ENCODE assay signal across 7 cellular contexts in the genomic region with DNA sequence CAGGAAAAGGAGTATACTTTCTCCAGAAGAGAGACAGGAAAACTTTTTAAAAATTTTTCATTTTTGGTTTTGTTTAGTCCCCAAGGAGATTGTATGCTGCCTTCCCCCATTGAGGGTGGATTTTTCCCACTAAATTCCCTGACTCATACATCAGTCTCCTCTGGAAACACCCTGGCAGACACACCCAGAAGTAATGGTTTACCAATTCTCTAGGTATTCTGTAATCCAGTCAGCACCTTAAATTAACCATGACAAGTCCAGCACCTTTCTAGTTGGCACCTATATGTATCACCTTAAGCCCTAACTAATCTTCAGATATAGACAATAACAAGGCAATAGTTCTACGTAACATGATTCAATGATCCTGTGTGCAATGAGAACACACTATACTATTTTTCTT.
DNase-seq lines count a peak whose midpoint lies in the region; ATAC-seq, FAIRE-seq and TF ChIP-seq lines count a peak whose summit lies in the region.
"Not testable (repeated sequence)": the region's sequence is repeated elsewhere in the genome, so short reads cannot be mapped to it uniquely, and the experiment has no call there.

No MANE protein-coding gene starts in this region.

- not testable (repeated sequence) for H3K9me3 ChIP-seq in RWPE2 (ENCODE audit: severe bottlenecking); astrocyte (ENCODE audit: insufficient read depth, low read depth, low read length); mucosa of descending colon

- not testable (repeated sequence) for H3K27me3 Mint-ChIP-seq in astrocyte (ENCODE audit: low read depth, unreplicated experiment)

- peak; percentile 9 for FAIRE-seq in astrocyte (lab: Jason Lieb, UNC)
- not testable (repeated sequence) for FAIRE-seq in bronchial epithelial cell (lab: Jason Lieb, UNC)

- not testable (repeated sequence) for H3K9me3 Mint-ChIP-seq in astrocyte (ENCODE audit: unreplicated experiment)

- H4K20me1 ChIP-seq in astrocyte (ENCODE audit: insufficient read depth, low read length): not testable (repeated sequence)

- H3K36me3 Mint-ChIP-seq in astrocyte (ENCODE audit: low read depth, unreplicated experiment): not testable (repeated sequence)

- not testable (repeated sequence) for H3K36me3 ChIP-seq in RWPE2 (ENCODE audit: low read depth); astrocyte (ENCODE audit: insufficient read depth, low read length); bronchial epithelial cell (ENCODE audit: control insufficient read depth, insufficient read depth, low read length); mucosa of descending colon (ENCODE audit: low read depth)

- ATAC-seq in RWPE2 (ENCODE audit: low read depth) (peak; percentile 41; the same call in 2 of the 3 replicates), esophagus mucosa (peak; percentile 73), left colon (peak; percentile 56), mucosa of descending colon (peak; percentile 56)

- not testable (repeated sequence) for H3K4me2 ChIP-seq in astrocyte (ENCODE audit: low read length)

- H3K4me1 Mint-ChIP-seq in astrocyte (ENCODE audit: low read depth, unreplicated experiment): not testable (repeated sequence)

- H3K79me2 ChIP-seq in astrocyte (ENCODE audit: insufficient read depth, low read length): not testable (repeated sequence)

- TF ChIP-seq CTCF in RWPE2 (IDR thresholded peaks at IDR 0.05; ENCODE audit: poor library complexity, severe bottlenecking); astrocyte (IDR thresholded peaks at IDR 0.05; ENCODE audit: insufficient read depth, low read depth, low read length); bronchial epithelial cell (IDR thresholded peaks at IDR 0.05; ENCODE audit: insufficient read depth, low read length, severe bottlenecking); epithelial cell of esophagus (IDR thresholded peaks at IDR 0.05; ENCODE audit: insufficient read depth, low read depth, low read length, missing control alignments); mucosa of descending colon (IDR thresholded peaks at IDR 0.05): not testable (repeated sequence)

- DNase-seq in RWPE2 (ENCODE audit: low spot score); astrocyte (ENCODE audit: low read depth); left colon; mucosa of descending colon: not testable (repeated sequence)
- DNase-seq in bronchial epithelial cell (ENCODE audit: low read depth) (peak; percentile 37), epithelial cell of esophagus (ENCODE audit: low read depth) (peak; percentile 16)

- not testable (repeated sequence) for H3K27ac ChIP-seq in RWPE2 (ENCODE audit: poor library complexity, severe bottlenecking); astrocyte (ENCODE audit: low read depth, low read length)

- H3K4me3 Mint-ChIP-seq in astrocyte (ENCODE audit: unreplicated experiment): not testable (repeated sequence)

- not testable (repeated sequence) for H3K27me3 ChIP-seq in RWPE2 (ENCODE audit: insufficient read depth, poor library complexity, severe bottlenecking); astrocyte (ENCODE audit: insufficient read depth, low read length); bronchial epithelial cell (ENCODE audit: control insufficient read depth, insufficient read depth, low read length)

- not testable (repeated sequence) for H2AFZ ChIP-seq in astrocyte (ENCODE audit: low read depth, low read length)

- H3K9ac ChIP-seq in astrocyte (ENCODE audit: low read length): not testable (repeated sequence)

- H3K27ac Mint-ChIP-seq in astrocyte (ENCODE audit: unreplicated experiment): not testable (repeated sequence)

- not testable (repeated sequence) for H3K4me3 ChIP-seq in RWPE2 (ENCODE audit: severe bottlenecking); astrocyte (ENCODE audit: insufficient read depth, low read depth, low read length); bronchial epithelial cell (ENCODE audit: low read depth, low read length); epithelial cell of esophagus (ENCODE audit: low read length); mucosa of descending colon

- not testable (repeated sequence) for H3K4me1 ChIP-seq in RWPE2 (ENCODE audit: insufficient read depth, poor library complexity, severe bottlenecking); astrocyte (ENCODE audit: insufficient read depth, low read length); mucosa of descending colon (ENCODE audit: low read depth)

- intact Hi-C loops in left colon (cut with DNase I, micrococcal nuclease); mucosa of descending colon (cut with DNase I, micrococcal nuclease): not testable (repeated sequence)
